ENCODE assay signal across 18 cellular contexts in the genomic region with DNA sequence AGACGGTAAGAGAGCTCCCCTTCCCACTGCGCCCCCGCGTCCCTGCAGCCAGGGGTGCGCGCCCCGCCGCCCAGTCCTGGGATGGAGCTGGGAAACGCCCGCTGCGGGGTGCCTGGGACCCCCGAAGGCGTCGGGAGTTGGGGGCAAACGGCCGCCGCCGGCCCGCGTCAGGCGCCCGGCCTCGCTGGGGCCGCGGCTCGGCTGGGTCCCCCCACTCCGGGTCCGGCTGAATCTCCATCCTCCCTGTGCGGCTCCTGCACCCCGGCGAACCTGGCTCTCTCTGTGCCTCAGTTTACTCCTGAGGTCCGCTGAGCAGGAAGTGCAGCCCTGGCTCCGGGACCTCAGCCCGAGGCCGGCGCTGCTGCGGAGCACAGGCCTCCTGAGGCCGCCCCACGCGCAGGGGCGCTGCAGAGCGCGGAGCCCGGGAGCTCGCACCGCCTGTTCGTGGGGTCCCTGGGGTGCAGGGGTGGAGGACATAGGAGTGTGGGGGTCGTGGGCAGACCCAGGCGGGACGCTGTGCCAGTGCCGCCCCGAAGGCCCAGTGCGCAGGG. TPM values are rescaled to one million over a fixed set of nuclear protein-coding genes. Genes with fewer than 3 reads are reported as not detected.
A peak's percentile ranks its signal among the peaks of the same experiment; 100 is the strongest.
DNase-seq lines count a peak whose midpoint lies in the region; ATAC-seq and TF ChIP-seq lines count a peak whose summit lies in the region.
"Had no signal": no experiment of that assay in that cellular context is flagged by ENCODE, and none has a peak within 500 bp of the region (broad histone marks: within the 10 kb centered on the region; RNA-seq: fewer than 3 reads in every experiment).

No MANE protein-coding gene starts in this region.

- H3K27me3 ChIP-seq in thoracic aorta (replicated peaks; ENCODE audit: insufficient read depth) (peaks cover 3% of the 10 kb centered on the region), endodermal cell (ENCODE audit: control insufficient read depth, insufficient read depth, low read length, poor library complexity, severe bottlenecking) (peaks cover 14% of the 10 kb centered on the region)

- no peaks in the 10 kb centered on the region for H3K9me3 Mint-ChIP-seq in effector memory CD8-positive, alpha-beta T cell
- no peaks in the 10 kb centered on the region for H3K9me3 Mint-ChIP-seq in endodermal cell
- H3K9me3 Mint-ChIP-seq: stimulated activated effector memory CD8-positive, alpha-beta T cell treated with anti-CD3 and anti-CD28 coated beads, Interleukin-12 subunit alpha, Interleukin-12 subunit beta, amount 100 ng/mL, for 72 hours; T-helper 1 cell treated with Interleukin-12 subunit alpha and Interleukin-12 subunit beta and Interleukin-4 antibody, amounts not matched to agents 30 μg/mL and 1 μg/mL, for 36 hours had no signal

- H3K4me3 ChIP-seq in iPS-18c (ENCODE audit: insufficient read depth, low read depth, low read length) (peak overlapping the region; percentile 40), thoracic aorta (peak overlapping the region; percentile 27), endodermal cell (ENCODE audit: low read length) (no peak overlapping the region)

- WGBS in endodermal cell (ENCODE audit: insufficient coverage in 1 of 2, insufficient read length in 1 of 2), 2 experiments: 67 to 78% methylated on average over 6 to 52 of the region's 53 CpGs

- H3K27ac Mint-ChIP-seq in effector memory CD8-positive, alpha-beta T cell: no peak overlapping the region
- no peak overlapping the region for H3K27ac Mint-ChIP-seq in endodermal cell
- H3K27ac Mint-ChIP-seq: activated CD8-positive, alpha-beta memory T cell treated with anti-CD3 and anti-CD28 coated beads, Interleukin-2, amount 10 ng/mL, durations not matched to agents 7 days and 5 days; stimulated activated effector memory CD8-positive, alpha-beta T cell treated with anti-CD3 and anti-CD28 coated beads, Interleukin-12 subunit alpha, Interleukin-12 subunit beta, amount 100 ng/mL, for 72 hours; T-helper 1 cell treated with Interleukin-12 subunit alpha and Interleukin-12 subunit beta and Interleukin-4 antibody, amounts not matched to agents 30 μg/mL and 1 μg/mL, for 36 hours had no signal

- TF ChIP-seq CTCF in thoracic aorta (IDR thresholded peaks at IDR 0.05): no peak
- TF ChIP-seq CTCF in endodermal cell (conservative IDR thresholded peaks at IDR 0.05): no peak

- H3K9ac ChIP-seq in endodermal cell (ENCODE audit: extremely low read depth, low read length, poor library complexity, severe bottlenecking): no peak overlapping the region

- H3K36me3 ChIP-seq in thoracic aorta: no peaks in the 10 kb centered on the region
- no peaks in the 10 kb centered on the region for H3K36me3 ChIP-seq in endodermal cell (ENCODE audit: control insufficient read depth, insufficient read depth, low read length)
- H3K36me3 ChIP-seq: esophagus squamous epithelium, spleen had no signal

- intact Hi-C loops in Right ventricle myocardium inferior (cut with DNase I): no loop called here
- intact Hi-C loops in cardiac septum (cut with DNase I): no loop called here

- H3K9me3 ChIP-seq in iPS-18c (ENCODE audit: control insufficient read depth, insufficient read depth, low read length) (no peaks in the 10 kb centered on the region), thoracic aorta (no peaks in the 10 kb centered on the region), endodermal cell (ENCODE audit: control insufficient read depth, low read length) (no peaks in the 10 kb centered on the region)
- H3K9me3 ChIP-seq: Caco-2, esophagus squamous epithelium, spleen had no signal

- H3K4me1 Mint-ChIP-seq in effector memory CD8-positive, alpha-beta T cell (ENCODE audit: low read depth in 2 of 2): peaks cover 4 to 8% of the 10 kb centered on the region in 2 donors
- H3K4me1 Mint-ChIP-seq in endodermal cell: peaks cover 4% of the 10 kb centered on the region
- H3K4me1 Mint-ChIP-seq: activated CD8-positive, alpha-beta memory T cell treated with anti-CD3 and anti-CD28 coated beads, Interleukin-2, amount 10 ng/mL, durations not matched to agents 7 days and 5 days had no signal

- no peak overlapping the region for H3K4me3 Mint-ChIP-seq in effector memory CD8-positive, alpha-beta T cell
- no peak overlapping the region for H3K4me3 Mint-ChIP-seq in endodermal cell
- H3K4me3 Mint-ChIP-seq: activated CD8-positive, alpha-beta memory T cell treated with anti-CD3 and anti-CD28 coated beads, Interleukin-2, amount 10 ng/mL, durations not matched to agents 7 days and 5 days; T-helper 1 cell treated with Interleukin-12 subunit alpha and Interleukin-12 subunit beta and Interleukin-4 antibody, amounts not matched to agents 30 μg/mL and 1 μg/mL, for 36 hours had no signal

- H3K4me1 ChIP-seq in thoracic aorta (ENCODE audit: control insufficient read depth in 1 of 2, low read depth in 2 of 2) (peaks cover 4 to 11% of the 10 kb centered on the region in 2 donors), endodermal cell (ENCODE audit: control insufficient read depth, insufficient read depth, low read length) (no peaks in the 10 kb centered on the region)

- H3K27me3 Mint-ChIP-seq in effector memory CD8-positive, alpha-beta T cell: peaks cover 47 to 90% of the 10 kb centered on the region in 2 donors
- H3K27me3 Mint-ChIP-seq in endodermal cell (ENCODE audit: insufficient read depth): peaks cover 19% of the 10 kb centered on the region

- ATAC-seq in Right ventricle myocardium inferior: peak; percentile 39
- peak; percentile 24 for ATAC-seq in effector memory CD8-positive, alpha-beta T cell (replicated peaks)
- no peak for ATAC-seq in thoracic aorta (ENCODE audit: insufficient number of reproducible peaks, low FRiP score, low read depth)
- no peak for ATAC-seq in HG02884 (IDR thresholded peaks at IDR 0.05; ENCODE audit: unreplicated experiment)
- ATAC-seq in GM21825 (IDR thresholded peaks at IDR 0.05; ENCODE audit: unreplicated experiment): no peak

- peaks cover 3% of the 10 kb centered on the region for H3K36me3 Mint-ChIP-seq in effector memory CD8-positive, alpha-beta T cell (ENCODE audit: insufficient read depth)
- no peaks in the 10 kb centered on the region for H3K36me3 Mint-ChIP-seq in endodermal cell (ENCODE audit: low read depth)
- H3K36me3 Mint-ChIP-seq: activated CD8-positive, alpha-beta memory T cell treated with anti-CD3 and anti-CD28 coated beads, Interleukin-2, amount 10 ng/mL, durations not matched to agents 7 days and 5 days; stimulated activated effector memory CD8-positive, alpha-beta T cell treated with anti-CD3 and anti-CD28 coated beads, Interleukin-12 subunit alpha, Interleukin-12 subunit beta, amount 100 ng/mL, for 72 hours had no signal

- H3K27ac ChIP-seq in thoracic aorta: no peak overlapping the region
- H3K27ac ChIP-seq in endodermal cell (ENCODE audit: low read depth, low read length): no peak overlapping the region
- H3K27ac ChIP-seq: esophagus squamous epithelium, spleen had no signal

- DNase-seq in Right ventricle myocardium inferior (ENCODE audit: missing footprints) (no peak), cardiac septum (ENCODE audit: low spot score) (no peak), thoracic aorta (ENCODE audit: low spot score) (no peak), endodermal cell (no peak)
- DNase-seq in effector memory CD8-positive, alpha-beta T cell: no peak
- DNase-seq: activated CD4-positive, CD25-positive, alpha-beta regulatory T cell; activated CD8-positive, alpha-beta memory T cell treated with anti-CD3 and anti-CD28 coated beads, Interleukin-2, amount 10 ng/mL, durations not matched to agents 7 days and 5 days; esophagus squamous epithelium; GF-D8; GOT3; left colon; spleen had no signal

RNA-seq across cellular contexts. Expression of gene TMEM250, which starts 13.9 kb away (rescaled TPM):
- total RNA-seq in Right ventricle myocardium inferior (18.7 TPM), cardiac septum (19.8 TPM), thoracic aorta (10 to 100 TPM; 38.9 to 40.1 TPM), endodermal cell (10 to 100 TPM; 56.4 to 58.4 TPM)
- 28.9 TPM for polyA plus RNA-seq in endodermal cell (2013, experiment 1 of 2)
- 28.8 TPM for polyA plus RNA-seq in endodermal cell (2013, experiment 2 of 2)

RNA-seq across cellular contexts. Expression of gene NACC2, which starts 37.5 kb away (rescaled TPM):
- 37.0 TPM for total RNA-seq in Right ventricle myocardium inferior
- total RNA-seq in cardiac septum: 57.8 TPM
- total RNA-seq in thoracic aorta: 10 to 100 TPM; 69.2 to 79.7 TPM
- total RNA-seq in endodermal cell: 10 to 100 TPM; 12.4 to 16.7 TPM
- polyA plus RNA-seq in endodermal cell (2013, experiment 1 of 2): 6.4 TPM
- polyA plus RNA-seq in endodermal cell (2013, experiment 2 of 2): 6.8 TPM

Comparison
In these comparisons a context has a peak if more than half of its experiments do, and no peak if none do; other contexts are left out.
1. ATAC-seq: peak in Right ventricle myocardium inferior (single experiment) and effector memory CD8-positive, alpha-beta T cell (single experiment); none in thoracic aorta (single experiment), HG02884 (single experiment) and GM21825 (single experiment).